1 cellular context compared by ENCODE assay signal in genomic region chr17:75046583-75047289, GRCh38.
TF ChIP-seq lines count a peak whose summit lies in the region.

Gene ATP5PD (minus strand): TSS chr17:75046969. CDS start chr17:75042650, 4,319 bp downstream.
Gene KCTD2 (plus strand): TSS chr17:75047225. CDS start chr17:75047251, 26 bp downstream.

TF ChIP-seq in HCT116, 20 proteins besides CTCF, POLR2A, EP300 and RAD21 (continued from another document):
- TF ChIP-seq REST (IDR thresholded peaks at IDR 0.05; ENCODE audit: low read depth) (no peak), ZNF274 (IDR thresholded peaks at IDR 0.05; ENCODE audit: low read depth, low read length) (no peak), MAX (IDR thresholded peaks at IDR 0.05) (0 out of 2 replicates have a peak, but pooled peaks have one; percentile 0), SIN3A (IDR thresholded peaks at IDR 0.05; ENCODE audit: low read depth) (peak; percentile 74), POLR2AphosphoS5 (IDR thresholded peaks at IDR 0.05; ENCODE audit: low read depth, low read length) (peak; percentile 94)
TF ChIP-seq in HCT116: peak in this region for 7.
